ENCODE assay signal across 27 cellular contexts in the genomic region with DNA sequence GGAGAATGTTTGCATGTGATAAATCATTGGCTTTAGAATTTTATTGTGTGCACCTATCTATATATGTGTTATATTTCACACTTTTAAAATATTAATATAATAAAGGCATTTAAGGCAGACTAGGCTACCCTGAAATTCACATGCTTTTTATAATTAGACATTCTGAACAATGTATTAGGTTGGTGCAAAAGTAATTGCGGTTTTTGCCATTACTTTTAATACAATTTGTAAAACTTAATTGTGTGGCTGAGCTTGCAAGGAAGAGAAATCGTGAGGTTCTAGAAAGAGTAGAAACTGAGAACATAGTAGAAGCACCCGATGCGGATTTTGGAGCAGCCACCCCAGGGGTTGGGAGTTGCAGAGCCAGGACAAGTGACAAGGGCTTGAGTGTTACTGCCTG.
"Had no signal": no experiment of that assay in that cellular context is flagged by ENCODE, and none has a peak within 500 bp of the region (broad histone marks: within the 10 kb centered on the region; RNA-seq: fewer than 3 reads in every experiment).

No MANE protein-coding gene starts in this region.

- ATAC-seq: activated T-cell treated with anti-CD3 and anti-CD28 coated beads, Interleukin-2, amount 50 U/mL, for 4 hours; Right ventricle myocardium inferior; T-cell had no signal

- H3K36me3 Mint-ChIP-seq: activated CD4-positive, alpha-beta memory T cell treated with anti-CD3 and anti-CD28 coated beads for 36 hours; activated naive CD4-positive, alpha-beta T cell treated with anti-CD3 and anti-CD28 coated beads, Interleukin-2, amount 10 ng/mL, durations not matched to agents 7 days and 5 days; activated naive CD8-positive, alpha-beta T cell treated with anti-CD3 and anti-CD28 coated beads for 36 hours; T-cell had no signal

- H3K27ac ChIP-seq: SK-N-MC, VCaP had no signal

- H3K9me3 Mint-ChIP-seq: activated CD4-positive, alpha-beta memory T cell treated with anti-CD3 and anti-CD28 coated beads for 36 hours; activated CD4-positive, alpha-beta T cell treated with anti-CD3 and anti-CD28 coated beads, Interleukin-2, amount 10 ng/mL, durations not matched to agents 7 days and 5 days; activated naive CD4-positive, alpha-beta T cell treated with anti-CD3 and anti-CD28 coated beads, Interleukin-2, amount 10 ng/mL, durations not matched to agents 7 days and 5 days; activated naive CD8-positive, alpha-beta T cell treated with anti-CD3 and anti-CD28 coated beads for 36 hours; activated T-cell treated with anti-CD3 and anti-CD28 coated beads, Interleukin-2, amount 50 U/mL, for 4 hours; activated T-helper 2 cell treated with anti-CD3 and anti-CD28 coated beads, Interferon-gamma antibody, Interleukin-2, Interleukin-4, amounts not matched to agents 10 μg/mL and 5 μg/mL and 100 μg/mL, durations not matched to agents 14 hours and 24 hours and 36 hours; T-cell had no signal

- H3K4me3 Mint-ChIP-seq: activated CD4-positive, alpha-beta memory T cell treated with anti-CD3 and anti-CD28 coated beads for 36 hours; activated CD4-positive, alpha-beta T cell treated with anti-CD3 and anti-CD28 coated beads, Interleukin-2, amount 10 ng/mL, durations not matched to agents 7 days and 5 days; activated naive CD4-positive, alpha-beta T cell treated with anti-CD3 and anti-CD28 coated beads, Interleukin-2, amount 10 ng/mL, durations not matched to agents 7 days and 5 days; activated naive CD8-positive, alpha-beta T cell treated with anti-CD3 and anti-CD28 coated beads for 36 hours; activated T-cell treated with anti-CD3 and anti-CD28 coated beads, Interleukin-2, amount 50 U/mL, for 4 hours; T-cell had no signal

- DNase-seq: activated CD4-positive, alpha-beta memory T cell treated with anti-CD3 and anti-CD28 coated beads for 36 hours; activated CD4-positive, alpha-beta T cell treated with anti-CD3 and anti-CD28 coated beads, Interleukin-2, amount 10 ng/mL, durations not matched to agents 7 days and 5 days; activated CD4-positive, CD25-positive, alpha-beta regulatory T cell; activated CD8-positive, alpha-beta memory T cell treated with anti-CD3 and anti-CD28 coated beads for 24 hours; activated gamma-delta T cell treated with Interleukin-2 at 50 U/mL for 16 hours; activated naive CD4-positive, alpha-beta T cell treated with anti-CD3 and anti-CD28 coated beads, Interleukin-2, amount 10 ng/mL, durations not matched to agents 7 days and 5 days; activated naive CD8-positive, alpha-beta T cell treated with anti-CD3 and anti-CD28 coated beads for 36 hours; activated T-cell treated with anti-CD3 and anti-CD28 coated beads, Interleukin-2, amount 50 U/mL, for 4 hours; caudate nucleus; Kasumi-1; KBM-7; NCI-H1092; NCI-H1417; NCI-H1930; NCI-H2171 treated with DMSO at 0.1 percent for 48 hours; NCI-H226; NCI-H510A; NCI-H526 treated with DMSO at 0.1 percent for 48 hours; NCI-H82; NK-92 treated with Interleukin-12 subunit alpha and Interleukin-12 subunit beta, amount 100 ng/mL, for 24 hours; T-cell; T-helper 2 cell; T1000 had no signal

- H3K27ac Mint-ChIP-seq: activated CD4-positive, alpha-beta memory T cell treated with anti-CD3 and anti-CD28 coated beads for 36 hours; activated CD4-positive, alpha-beta T cell treated with anti-CD3 and anti-CD28 coated beads, Interleukin-2, amount 10 ng/mL, durations not matched to agents 7 days and 5 days; activated naive CD4-positive, alpha-beta T cell treated with anti-CD3 and anti-CD28 coated beads, Interleukin-2, amount 10 ng/mL, durations not matched to agents 7 days and 5 days; activated naive CD8-positive, alpha-beta T cell treated with anti-CD3 and anti-CD28 coated beads for 36 hours; activated T-helper 2 cell treated with anti-CD3 and anti-CD28 coated beads, Interferon-gamma antibody, Interleukin-2, Interleukin-4, amounts not matched to agents 10 μg/mL and 5 μg/mL and 100 μg/mL, durations not matched to agents 14 hours and 24 hours and 36 hours; T-cell had no signal

- H3K4me1 Mint-ChIP-seq: activated CD4-positive, alpha-beta T cell treated with anti-CD3 and anti-CD28 coated beads, Interleukin-2, amount 10 ng/mL, durations not matched to agents 7 days and 5 days; activated naive CD4-positive, alpha-beta T cell treated with anti-CD3 and anti-CD28 coated beads, Interleukin-2, amount 10 ng/mL, durations not matched to agents 7 days and 5 days; activated naive CD8-positive, alpha-beta T cell treated with anti-CD3 and anti-CD28 coated beads for 36 hours; T-cell had no signal

- H3K4me3 ChIP-seq: SK-N-MC had no signal
